In genomic region chr4:102566426-102566825, GRCh38 we compare ENCODE assay signal across 20 cellular contexts.
"Had no signal": no experiment of that assay in that cellular context is flagged by ENCODE, and none has a peak within 500 bp of the region (broad histone marks: within the 10 kb centered on the region; RNA-seq: fewer than 3 reads in every experiment).

No MANE protein-coding gene starts in this region.

- ATAC-seq: heart left ventricle; left cardiac atrium; lower lobe of right lung; stimulated activated naive CD8-positive, alpha-beta T cell treated with anti-CD3 and anti-CD28 coated beads, Interleukin-15, amount 100 ng/mL, for 72 hours; upper lobe of right lung had no signal

- DNase-seq: activated CD4-positive, alpha-beta T cell treated with anti-CD3 and anti-CD28 coated beads, Interleukin-2, amount 50 U/mL, for 48 hours; activated CD4-positive, CD25-positive, alpha-beta regulatory T cell treated with anti-CD3 and anti-CD28 coated beads, Interleukin-2, amount 50 U/mL, for 72 hours; activated gamma-delta T cell; activated T-cell treated with anti-CD3 and anti-CD28 coated beads, Interleukin-2, amount 50 U/mL, for 48 hours; aorta; effector CD8-positive, alpha-beta T cell; esophagus squamous epithelium; heart left ventricle; immature natural killer cell; left cardiac atrium; lower lobe of right lung; nucleus accumbens; stimulated activated CD4-positive, alpha-beta T cell treated with anti-CD3 and anti-CD28 coated beads, Interleukin-15, amount 100 ng/mL, for 24 hours; stimulated activated CD4-positive, alpha-beta T cell treated with anti-CD3 and anti-CD28 coated beads, Interleukin-4, amount 100 ng/mL, for 1 hour; stimulated activated naive CD8-positive, alpha-beta T cell treated with anti-CD3 and anti-CD28 coated beads, Interleukin-15, amount 100 ng/mL, for 72 hours; T-helper 9 cell; upper lobe of right lung had no signal

- H3K4me3 ChIP-seq: esophagus squamous epithelium, heart left ventricle, lower lobe of right lung, right atrium auricular region, upper lobe of right lung had no signal

- H3K27me3 ChIP-seq: esophagus squamous epithelium, heart left ventricle, right atrium auricular region, upper lobe of right lung had no signal

- H3K9me3 ChIP-seq: esophagus squamous epithelium, lower lobe of right lung, right atrium auricular region, upper lobe of right lung had no signal

- H3K4me1 ChIP-seq: lower lobe of right lung, upper lobe of right lung had no signal

- H3K4me1 Mint-ChIP-seq: nephron had no signal

- H3K27ac ChIP-seq: esophagus squamous epithelium, heart left ventricle, lower lobe of right lung, right atrium auricular region, upper lobe of right lung had no signal

- H3K36me3 ChIP-seq: right atrium auricular region had no signal

- FAIRE-seq: endothelial cell of umbilical vein had no signal

- H3K4me3 Mint-ChIP-seq: immature natural killer cell, nephron had no signal

- H3K9me3 Mint-ChIP-seq: immature natural killer cell; stimulated activated naive CD8-positive, alpha-beta T cell treated with anti-CD3 and anti-CD28 coated beads, Interleukin-15, amount 100 ng/mL, for 72 hours had no signal

- H3K27me3 Mint-ChIP-seq: stimulated activated naive CD8-positive, alpha-beta T cell treated with anti-CD3 and anti-CD28 coated beads, Interleukin-15, amount 100 ng/mL, for 72 hours had no signal
